26 cellular contexts compared by ENCODE assay signal in genomic region chr12:76874027-76874426, GRCh38.
"Had no signal": no experiment of that assay in that cellular context is flagged by ENCODE, and none has a peak within 500 bp of the region (broad histone marks: within the 10 kb centered on the region; RNA-seq: fewer than 3 reads in every experiment).

No MANE protein-coding gene starts in this region.

- H3K27me3 Mint-ChIP-seq: type B pancreatic cell had no signal

- H3K36me3 ChIP-seq: brain microvascular endothelial cell, right atrium auricular region, spleen, thoracic aorta, vagina had no signal

- H3K4me2 ChIP-seq: hepatocyte had no signal

- H3K27ac Mint-ChIP-seq: activated B cell treated with CpG ODN at 0.5 μM for 24 hours; activated naive CD8-positive, alpha-beta T cell; mesothelial cell of epicardium; naive B cell; type B pancreatic cell had no signal

- H3K9ac ChIP-seq: parathyroid adenoma had no signal

- H3K9me3 Mint-ChIP-seq: activated B cell treated with CpG ODN at 0.5 μM for 24 hours, mesothelial cell of epicardium, naive B cell had no signal

- ATAC-seq: left colon; stimulated activated naive CD8-positive, alpha-beta T cell treated with anti-CD3 and anti-CD28 coated beads, Interleukin-15, Interleukin-2, amounts not matched to agents 100 U/mL and 50 U/mL, for 24 hours had no signal

- H3K27me3 ChIP-seq: brain microvascular endothelial cell, hepatocyte, right atrium auricular region, vagina had no signal

- H3K27ac ChIP-seq: brain microvascular endothelial cell, hepatocyte, parathyroid adenoma, right atrium auricular region, vagina had no signal

- H2AFZ ChIP-seq: hepatocyte, parathyroid adenoma had no signal

- H3K79me2 ChIP-seq: parathyroid adenoma had no signal

- DNase-seq: activated B cell treated with CpG ODN at 0.5 μM for 24 hours; activated CD4-positive, alpha-beta T cell treated with anti-CD3 and anti-CD28 coated beads for 4 hours; activated CD4-positive, alpha-beta T cell treated with anti-CD3 and anti-CD28 coated beads, Interleukin-2, amount 50 U/mL, for 48 hours; activated CD8-positive, alpha-beta memory T cell treated with anti-CD3 and anti-CD28 coated beads for 24 hours; activated effector memory CD4-positive, alpha-beta T cell treated with Interleukin-2 at 50 U/mL for 16 hours; activated naive CD4-positive, alpha-beta T cell treated with Interleukin-2 at 50 U/mL for 16 hours; anterior cingulate cortex; brain microvascular endothelial cell; caudate nucleus; glutamatergic neuron; kidney; left colon; naive B cell; nucleus accumbens; spleen; stimulated activated CD4-positive, alpha-beta T cell treated with anti-CD3 and anti-CD28 coated beads, Interleukin-2, amount 100 ng/mL, for 48 hours; stimulated activated naive CD8-positive, alpha-beta T cell treated with anti-CD3 and anti-CD28 coated beads, Interleukin-15, Interleukin-2, amounts not matched to agents 100 U/mL and 50 U/mL, for 24 hours; T-helper 2 cell had no signal

- H3K36me3 Mint-ChIP-seq: activated naive CD8-positive, alpha-beta T cell; naive B cell had no signal

- H3K4me3 ChIP-seq: hepatocyte, right atrium auricular region, spleen, thoracic aorta, vagina had no signal

- H3K4me3 Mint-ChIP-seq: activated B cell treated with CpG ODN at 0.5 μM for 24 hours; activated naive CD8-positive, alpha-beta T cell; mesothelial cell of epicardium; naive B cell; type B pancreatic cell had no signal

- H3K9me3 ChIP-seq: right atrium auricular region, spleen, thoracic aorta, vagina had no signal
